ENCODE assay signal across 2 cellular contexts in the genomic region with DNA sequence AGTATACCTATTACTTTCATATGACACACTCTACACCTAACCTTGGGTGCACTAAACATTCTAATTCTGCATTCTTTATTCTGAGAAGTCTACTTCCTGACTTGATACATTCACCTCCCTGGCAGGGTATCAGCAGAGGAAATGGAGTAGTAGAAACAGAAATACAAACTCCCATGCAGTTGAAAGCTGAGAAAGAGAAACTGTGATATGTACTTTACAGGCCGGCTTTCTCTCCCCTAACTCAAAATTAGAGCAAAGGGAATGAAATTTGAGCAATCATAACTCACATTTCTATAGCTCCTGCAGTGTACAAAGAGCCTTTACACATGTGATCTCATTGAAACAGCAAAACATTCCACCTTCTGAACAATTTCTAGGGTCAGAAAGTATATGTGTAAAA.
TF ChIP-seq lines count a peak whose summit lies in the region.

No MANE protein-coding gene starts in this region.

TF ChIP-seq in SK-N-SH, 30 proteins besides CTCF, POLR2A, EP300 and RAD21 (continued from another document):
- TF ChIP-seq, protein P1, sequence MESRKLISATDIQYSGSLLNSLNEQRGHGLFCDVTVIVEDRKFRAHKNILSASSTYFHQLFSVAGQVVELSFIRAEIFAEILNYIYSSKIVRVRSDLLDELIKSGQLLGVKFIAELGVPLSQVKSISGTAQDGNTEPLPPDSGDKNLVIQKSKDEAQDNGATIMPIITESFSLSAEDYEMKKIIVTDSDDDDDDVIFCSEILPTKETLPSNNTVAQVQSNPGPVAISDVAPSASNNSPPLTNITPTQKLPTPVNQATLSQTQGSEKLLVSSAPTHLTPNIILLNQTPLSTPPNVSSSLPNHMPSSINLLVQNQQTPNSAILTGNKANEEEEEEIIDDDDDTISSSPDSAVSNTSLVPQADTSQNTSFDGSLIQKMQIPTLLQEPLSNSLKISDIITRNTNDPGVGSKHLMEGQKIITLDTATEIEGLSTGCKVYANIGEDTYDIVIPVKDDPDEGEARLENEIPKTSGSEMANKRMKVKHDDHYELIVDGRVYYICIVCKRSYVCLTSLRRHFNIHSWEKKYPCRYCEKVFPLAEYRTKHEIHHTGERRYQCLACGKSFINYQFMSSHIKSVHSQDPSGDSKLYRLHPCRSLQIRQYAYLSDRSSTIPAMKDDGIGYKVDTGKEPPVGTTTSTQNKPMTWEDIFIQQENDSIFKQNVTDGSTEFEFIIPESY (IDR thresholded peaks at IDR 0.05; ENCODE audit: borderline replicate concordance, low read depth), result no peak
- no peak for TF ChIP-seq SIN3A (IDR thresholded peaks at IDR 0.05; ENCODE audit: borderline replicate concordance, low read depth, low read length)
- TF ChIP-seq GABPA (IDR thresholded peaks at IDR 0.05; ENCODE audit: low read depth), result no peak
- TF ChIP-seq FOXM1 (IDR thresholded peaks at IDR 0.05; ENCODE audit: low read depth), result no peak
- no peak for TF ChIP-seq USF1 (IDR thresholded peaks at IDR 0.05; ENCODE audit: borderline replicate concordance, low read depth)
- TF ChIP-seq, protein P2, sequence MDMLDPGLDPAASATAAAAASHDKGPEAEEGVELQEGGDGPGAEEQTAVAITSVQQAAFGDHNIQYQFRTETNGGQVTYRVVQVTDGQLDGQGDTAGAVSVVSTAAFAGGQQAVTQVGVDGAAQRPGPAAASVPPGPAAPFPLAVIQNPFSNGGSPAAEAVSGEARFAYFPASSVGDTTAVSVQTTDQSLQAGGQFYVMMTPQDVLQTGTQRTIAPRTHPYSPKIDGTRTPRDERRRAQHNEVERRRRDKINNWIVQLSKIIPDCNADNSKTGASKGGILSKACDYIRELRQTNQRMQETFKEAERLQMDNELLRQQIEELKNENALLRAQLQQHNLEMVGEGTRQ (IDR thresholded peaks at IDR 0.05; ENCODE audit: borderline replicate concordance, low read depth, low read length), result no peak
- TF ChIP-seq, protein P3, sequence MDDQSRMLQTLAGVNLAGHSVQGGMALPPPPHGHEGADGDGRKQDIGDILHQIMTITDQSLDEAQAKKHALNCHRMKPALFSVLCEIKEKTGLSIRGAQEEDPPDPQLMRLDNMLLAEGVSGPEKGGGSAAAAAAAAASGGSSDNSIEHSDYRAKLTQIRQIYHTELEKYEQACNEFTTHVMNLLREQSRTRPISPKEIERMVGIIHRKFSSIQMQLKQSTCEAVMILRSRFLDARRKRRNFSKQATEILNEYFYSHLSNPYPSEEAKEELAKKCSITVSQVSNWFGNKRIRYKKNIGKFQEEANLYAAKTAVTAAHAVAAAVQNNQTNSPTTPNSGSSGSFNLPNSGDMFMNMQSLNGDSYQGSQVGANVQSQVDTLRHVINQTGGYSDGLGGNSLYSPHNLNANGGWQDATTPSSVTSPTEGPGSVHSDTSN (IDR thresholded peaks at IDR 0.05), result no peak
- TF ChIP-seq TEAD4 (IDR thresholded peaks at IDR 0.05; ENCODE audit: borderline replicate concordance, insufficient read depth), result no peak
- no peak for TF ChIP-seq FOSL2 (IDR thresholded peaks at IDR 0.05; ENCODE audit: borderline replicate concordance, low read depth)
- TF ChIP-seq TAF1 (IDR thresholded peaks at IDR 0.05; ENCODE audit: borderline replicate concordance, low read depth, low read length), result no peak
- no peak for TF ChIP-seq RXRA (IDR thresholded peaks at IDR 0.05; ENCODE audit: borderline replicate concordance, low read depth)
TF ChIP-seq in SK-N-SH: peak in this region for 0.

TF ChIP-seq in SK-N-SH treated with all-trans-retinoic acid at 6 μM for 48 hours, 23 proteins besides CTCF, POLR2A, EP300 and RAD21 (continued from another document):
- TF ChIP-seq CREB5 (CRISPR knock-in tag; IDR thresholded peaks at IDR 0.05; ENCODE audit: low read depth) (no peak), TOX (CRISPR knock-in tag; IDR thresholded peaks at IDR 0.05; ENCODE audit: borderline replicate concordance) (no peak), SNAI2 (CRISPR knock-in tag; IDR thresholded peaks at IDR 0.05) (no peak), PATZ1 (CRISPR knock-in tag; IDR thresholded peaks at IDR 0.05; ENCODE audit: borderline replicate concordance) (no peak), CSDC2 (CRISPR knock-in tag; IDR thresholded peaks at IDR 0.05) (no peak), ARNTL (CRISPR knock-in tag; IDR thresholded peaks at IDR 0.05; ENCODE audit: borderline replicate concordance, low read depth) (no peak), ZNF70 (CRISPR knock-in tag; IDR thresholded peaks at IDR 0.05) (no peak), ZFP30 (CRISPR knock-in tag; IDR thresholded peaks at IDR 0.05) (no peak), PPARA (CRISPR knock-in tag; IDR thresholded peaks at IDR 0.05; ENCODE audit: borderline replicate concordance) (no peak), OSR1 (CRISPR knock-in tag; IDR thresholded peaks at IDR 0.05) (no peak)
